ENCODE assay signal across 23 cellular contexts in the genomic region with DNA sequence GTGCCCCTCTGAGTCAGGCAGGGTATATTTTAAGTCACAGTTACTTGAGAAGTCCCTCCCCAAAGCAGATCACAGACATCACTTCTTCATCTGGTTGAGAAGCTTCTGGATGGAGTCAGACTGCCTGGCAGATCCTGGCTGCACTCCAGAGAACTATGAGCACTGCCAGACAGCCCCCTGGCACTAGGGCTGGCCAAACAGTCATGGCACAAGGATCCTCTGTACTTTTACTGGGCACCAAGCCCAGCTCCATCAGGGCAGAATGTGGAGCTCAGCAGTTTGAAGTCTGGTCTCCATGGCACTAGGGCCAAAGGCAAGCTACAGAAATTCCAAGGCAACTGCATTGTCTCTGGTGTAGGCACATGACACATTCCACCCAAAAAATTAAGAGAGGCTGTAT.
DNase-seq lines count a peak whose midpoint lies in the region; ATAC-seq lines count a peak whose summit lies in the region.
"Had no signal": no experiment of that assay in that cellular context is flagged by ENCODE, and none has a peak within 500 bp of the region (broad histone marks: within the 10 kb centered on the region; RNA-seq: fewer than 3 reads in every experiment).

No MANE protein-coding gene starts in this region.

- peaks cover 7% of the 10 kb centered on the region for H3K9me3 Mint-ChIP-seq in activated CD4-positive, alpha-beta memory T cell treated with anti-CD3 and anti-CD28 coated beads for 36 hours
- H3K9me3 Mint-ChIP-seq: GM23338 had no signal

- CTCF ChIA-PET in activated CD4-positive, alpha-beta memory T cell treated with anti-CD3 and anti-CD28 coated beads for 36 hours (lab: Charles Lee), result no interaction called here

- ATAC-seq in T-helper 17 cell (no peak), HG03571 (IDR thresholded peaks at IDR 0.05; ENCODE audit: unreplicated experiment) (no peak)
- ATAC-seq: effector memory CD8-positive, alpha-beta T cell; GM23338 had no signal

- no peak overlapping the region for H3K4me3 Mint-ChIP-seq in T-helper 17 cell
- H3K4me3 Mint-ChIP-seq in activated CD4-positive, alpha-beta memory T cell treated with anti-CD3 and anti-CD28 coated beads for 36 hours, result no peak overlapping the region
- H3K4me3 Mint-ChIP-seq: effector memory CD8-positive, alpha-beta T cell; GM23338; naive B cell; stimulated activated naive CD8-positive, alpha-beta T cell treated with anti-CD3 and anti-CD28 coated beads, Interleukin-15, Interleukin-2, amounts not matched to agents 100 ng/mL and 50 ng/mL, for 24 hours had no signal

- H3K36me3 Mint-ChIP-seq in T-helper 17 cell (ENCODE audit: low read depth), result no peaks in the 10 kb centered on the region
- no peaks in the 10 kb centered on the region for H3K36me3 Mint-ChIP-seq in activated CD4-positive, alpha-beta memory T cell treated with anti-CD3 and anti-CD28 coated beads for 36 hours
- H3K36me3 Mint-ChIP-seq: naive B cell had no signal

- H3K27ac Mint-ChIP-seq in T-helper 17 cell, result no peak overlapping the region
- H3K27ac Mint-ChIP-seq in activated CD4-positive, alpha-beta memory T cell treated with anti-CD3 and anti-CD28 coated beads for 36 hours, result no peak overlapping the region
- H3K27ac Mint-ChIP-seq: effector memory CD8-positive, alpha-beta T cell; GM23338; naive B cell; stimulated activated naive CD8-positive, alpha-beta T cell treated with anti-CD3 and anti-CD28 coated beads, Interleukin-15, Interleukin-2, amounts not matched to agents 100 ng/mL and 50 ng/mL, for 24 hours had no signal

- no peaks in the 10 kb centered on the region for H3K4me1 Mint-ChIP-seq in T-helper 17 cell
- H3K4me1 Mint-ChIP-seq in activated CD4-positive, alpha-beta memory T cell treated with anti-CD3 and anti-CD28 coated beads for 36 hours (ENCODE audit: low read depth), result no peaks in the 10 kb centered on the region
- H3K4me1 Mint-ChIP-seq: naive B cell had no signal

- H3K27me3 Mint-ChIP-seq in T-helper 17 cell, result no peaks in the 10 kb centered on the region
- H3K27me3 Mint-ChIP-seq in activated CD4-positive, alpha-beta memory T cell treated with anti-CD3 and anti-CD28 coated beads for 36 hours, result no peaks in the 10 kb centered on the region
- H3K27me3 Mint-ChIP-seq: effector memory CD8-positive, alpha-beta T cell; naive B cell; stimulated activated naive CD8-positive, alpha-beta T cell treated with anti-CD3 and anti-CD28 coated beads, Interleukin-15, Interleukin-2, amounts not matched to agents 100 ng/mL and 50 ng/mL, for 24 hours had no signal

- in situ Hi-C loops in SK-MEL-5 (cut with HindIII; ENCODE audit: low pct_unique_long_range_greater_than_20kb, low sequenced_read_pairs), result no loop called here

- peak in 13 of 14 donors; percentile 0 to 87 (median 71) for DNase-seq in C1 segment of cervical spinal cord (lab: John Stamatoyannopoulos, UW)
- DNase-seq in SK-MEL-5 (ENCODE audit: low read depth, low spot score), result peak; percentile 78
- DNase-seq in globus pallidus (ENCODE audit: low spot score), result peak; percentile 84
- DNase-seq in putamen (ENCODE audit: low spot score), result peak; percentile 75
- DNase-seq in T-helper 17 cell, result no peak
- no peak for DNase-seq in activated CD4-positive, alpha-beta memory T cell treated with anti-CD3 and anti-CD28 coated beads for 36 hours
- no peak for DNase-seq in activated CD4-positive, alpha-beta T cell treated with anti-CD3 and anti-CD28 coated beads, Interleukin-2, amount 50 U/mL, for 1 hour
- DNase-seq: ACHN; activated CD4-positive, alpha-beta T cell treated with anti-CD3 and anti-CD28 coated beads for 4 hours; activated CD8-positive, alpha-beta memory T cell treated with anti-CD3 and anti-CD28 coated beads, Interleukin-2, amount 50 U/mL, for 4 hours; activated effector memory CD4-positive, alpha-beta T cell treated with Interleukin-2 at 50 U/mL for 16 hours; adrenal gland; central memory CD4-positive, alpha-beta T cell; DMS153; effector memory CD8-positive, alpha-beta T cell; GF-D8; naive B cell; NCI-H345; stimulated activated CD4-positive, alpha-beta T cell treated with anti-CD3 and anti-CD28 coated beads, Interleukin-2, amount 100 ng/mL, for 24 hours; uterus had no signal

- POLR2A ChIA-PET in activated CD4-positive, alpha-beta memory T cell treated with anti-CD3 and anti-CD28 coated beads for 36 hours (lab: Charles Lee), result no interaction called here

- intact Hi-C loops in activated CD4-positive, alpha-beta memory T cell treated with anti-CD3 and anti-CD28 coated beads for 36 hours (cut with micrococcal nuclease), result no loop called here

- no peaks in the 10 kb centered on the region for H3K9me3 ChIP-seq in T-helper 17 cell (ENCODE audit: control insufficient read depth, low read length, poor library complexity, severe bottlenecking)
- H3K9me3 ChIP-seq: adrenal gland, uterus had no signal

Comparison
In these comparisons a context has a peak if more than half of its experiments do, and no peak if none do; other contexts are left out.
1. DNase-seq: peak in C1 segment of cervical spinal cord (13 of 14), SK-MEL-5 (single experiment), globus pallidus (single experiment) and putamen (single experiment); none in T-helper 17 cell (0 of 3), activated CD4-positive, alpha-beta memory T cell treated with anti-CD3 and anti-CD28 coated beads for 36 hours (single experiment) and activated CD4-positive, alpha-beta T cell treated with anti-CD3 and anti-CD28 coated beads, Interleukin-2, amount 50 U/mL, for 1 hour (single experiment).